In the genomic region with DNA sequence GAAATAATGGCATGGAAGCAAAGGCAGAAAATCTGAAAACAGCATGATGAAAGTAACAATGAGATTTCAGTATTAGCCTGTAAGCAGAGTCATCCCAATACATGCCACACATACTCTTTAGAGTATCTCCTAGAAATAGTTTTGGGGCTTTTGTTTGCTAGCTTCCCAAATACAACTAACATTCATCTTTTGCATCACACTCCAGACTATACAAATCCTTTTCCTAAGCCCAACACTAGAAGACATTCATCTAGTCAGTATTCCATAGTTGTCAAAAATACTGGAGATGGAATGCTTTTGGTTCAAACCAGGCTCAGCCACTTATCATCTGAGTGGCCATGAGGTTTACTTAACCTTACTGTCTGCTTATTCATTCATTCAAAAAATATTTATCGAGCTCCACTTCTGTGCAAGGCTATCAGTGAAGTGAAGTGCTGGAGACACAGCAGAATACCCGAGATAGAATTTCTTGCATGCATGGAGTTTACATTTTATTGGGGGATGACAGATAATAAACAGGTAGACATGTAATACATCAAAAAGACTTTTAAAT, we compare ENCODE assay signal across 25 cellular contexts.
"Had no signal": no experiment of that assay in that cellular context is flagged by ENCODE, and none has a peak within 500 bp of the region (broad histone marks: within the 10 kb centered on the region; RNA-seq: fewer than 3 reads in every experiment).

No MANE protein-coding gene starts in this region.

- H3K4me2 ChIP-seq: hepatocyte had no signal

- H2AFZ ChIP-seq: hepatocyte had no signal

- H3K4me1 ChIP-seq: pancreas, upper lobe of right lung had no signal

- H3K9me3 ChIP-seq: left ventricle myocardium inferior, pancreas, psoas muscle, right atrium auricular region, upper lobe of right lung had no signal

- H3K36me3 ChIP-seq: brain microvascular endothelial cell, left ventricle myocardium inferior, pancreas, right atrium auricular region, upper lobe of right lung, WERI-Rb-1 had no signal

- H3K79me2 ChIP-seq: hepatocyte had no signal

- DNase-seq: activated CD4-positive, alpha-beta T cell treated with anti-CD3 and anti-CD28 coated beads, Interleukin-2, amount 10 ng/mL, durations not matched to agents 7 days and 5 days; activated CD4-positive, CD25-positive, alpha-beta regulatory T cell treated with anti-CD3 and anti-CD28 coated beads, Interleukin-2, amount 50 U/mL, for 72 hours; activated CD8-positive, alpha-beta memory T cell treated with anti-CD3 and anti-CD28 coated beads, Interleukin-2, amount 10 ng/mL, durations not matched to agents 7 days and 5 days; activated CD8-positive, alpha-beta T cell treated with anti-CD3 and anti-CD28 coated beads for 36 hours; activated gamma-delta T cell treated with Interleukin-2 at 50 U/mL for 16 hours; activated T-cell treated with anti-CD3 and anti-CD28 coated beads for 4 hours; aorta; brain microvascular endothelial cell; caudate nucleus; dermis blood vessel endothelial cell; effector CD8-positive, alpha-beta T cell; foreskin melanocyte; glutamatergic neuron; immature natural killer cell; left ventricle myocardium inferior; natural killer cell; pancreas; psoas muscle; stimulated activated CD4-positive, alpha-beta T cell treated with anti-CD3 and anti-CD28 coated beads, Interleukin-12 subunit alpha, Interleukin-12 subunit beta, amount 100 ng/mL, for 4 hours; stimulated activated CD4-positive, alpha-beta T cell treated with anti-CD3 and anti-CD28 coated beads, Interleukin-4, amount 100 ng/mL, for 4 hours; stimulated activated naive CD8-positive, alpha-beta T cell treated with anti-CD3 and anti-CD28 coated beads, Interleukin-15, Interleukin-2, amounts not matched to agents 100 U/mL and 50 U/mL, for 24 hours; upper lobe of right lung; WERI-Rb-1 had no signal

- H3K27ac ChIP-seq: brain microvascular endothelial cell, hepatocyte, left ventricle myocardium inferior, pancreas, psoas muscle, right atrium auricular region, upper lobe of right lung, WERI-Rb-1 had no signal

- H3K4me3 ChIP-seq: hepatocyte, left ventricle myocardium inferior, pancreas, psoas muscle, right atrium auricular region, upper lobe of right lung had no signal

- H3K27me3 ChIP-seq: brain microvascular endothelial cell, hepatocyte, pancreas, right atrium auricular region, upper lobe of right lung had no signal
